Comparison of ENCODE assay signal across 23 cellular contexts in the genomic region with DNA sequence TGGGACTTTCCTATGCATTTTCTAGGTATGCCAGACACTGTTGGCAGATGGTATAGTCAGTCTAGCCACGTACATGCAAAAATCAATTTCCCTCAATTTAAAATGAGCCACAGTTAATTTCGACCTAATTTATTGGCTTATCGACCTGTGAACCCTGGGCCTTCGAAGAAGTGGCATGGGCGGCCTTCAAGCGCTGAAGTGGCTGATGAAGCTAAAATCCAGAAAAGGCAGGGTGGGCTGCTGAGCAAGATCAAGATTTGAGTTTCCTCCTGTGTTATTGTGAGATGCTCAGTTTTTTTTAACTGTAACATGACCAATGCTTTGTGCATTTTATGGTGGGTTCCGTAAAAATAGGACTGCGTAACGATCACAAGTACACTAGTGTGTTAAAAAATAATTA. TPM values are rescaled to one million over a fixed set of nuclear protein-coding genes. Genes with fewer than 3 reads are reported as not detected.
A peak's percentile ranks its signal among the peaks of the same experiment; 100 is the strongest.
DNase-seq lines count a peak whose midpoint lies in the region; ATAC-seq, FAIRE-seq and TF ChIP-seq lines count a peak whose summit lies in the region.
"Had no signal": no experiment of that assay in that cellular context is flagged by ENCODE, and none has a peak within 500 bp of the region (broad histone marks: within the 10 kb centered on the region; RNA-seq: fewer than 3 reads in every experiment).

No MANE protein-coding gene starts in this region.

- peak overlapping the region; percentile 65 for H3K27ac ChIP-seq in naive thymus-derived CD4-positive, alpha-beta T cell (ENCODE audit: low read depth, low read length)
- no peak overlapping the region for H3K27ac ChIP-seq in esophagus squamous epithelium
- H3K27ac ChIP-seq in tibial nerve = no peak overlapping the region
- no peak overlapping the region for H3K27ac ChIP-seq in testis
- H3K27ac ChIP-seq: A549, adrenal gland, brain microvascular endothelial cell, thoracic aorta, vagina had no signal

- no peaks in the 10 kb centered on the region for H3K27me3 Mint-ChIP-seq in activated CD4-positive, alpha-beta memory T cell treated with anti-CD3 and anti-CD28 coated beads for 36 hours
- H3K27me3 Mint-ChIP-seq in activated CD4-positive, alpha-beta memory T cell treated with anti-CD3 and anti-CD28 coated beads, Interleukin-2, amount 10 ng/mL, durations not matched to agents 7 days and 5 days = no peaks in the 10 kb centered on the region
- H3K27me3 Mint-ChIP-seq in activated T-helper 17 cell treated with anti-CD3 and anti-CD28 coated beads, Interleukin-2, amount 50 U/mL, for 72 hours = no peaks in the 10 kb centered on the region
- no peaks in the 10 kb centered on the region for H3K27me3 Mint-ChIP-seq in naive thymus-derived CD4-positive, alpha-beta T cell

- TF ChIP-seq EP300 in tibial nerve (IDR thresholded peaks at IDR 0.05) = no peak

- peak; percentile 23 for FAIRE-seq in GM12891 (lab: Jason Lieb, UNC)
- FAIRE-seq: A549, small intestine had no signal

- POLR2A ChIA-PET in activated CD4-positive, alpha-beta memory T cell treated with anti-CD3 and anti-CD28 coated beads for 36 hours (lab: Charles Lee) = interaction anchor here (1.0 kb wide), 1 partner anchor 14 kb away, joined by 3 read pairs; no protein-coding TSS in a partner anchor
- POLR2A ChIA-PET in activated CD4-positive, alpha-beta memory T cell treated with anti-CD3 and anti-CD28 coated beads, Interleukin-2, amount 10 ng/mL, durations not matched to agents 7 days and 5 days (lab: Charles Lee) = interaction anchor here (2.0 to 11.2 kb wide), 3 partner anchors 8 to 24 kb away, joined by 4 to 187 read pairs (median 22); partner anchors contain the start of genes SORL1 and SORL1-AS1
- POLR2A ChIA-PET in naive thymus-derived CD4-positive, alpha-beta T cell (lab: Charles Lee) = interaction anchor here (0.5 to 13.5 kb wide), 8 partner anchors 9 to 166 kb away, joined by 3 to 425 read pairs (median 4); partner anchors contain the start of genes SC5D, SORL1 and SORL1-AS1

- H3K9me3 Mint-ChIP-seq in activated CD4-positive, alpha-beta memory T cell treated with anti-CD3 and anti-CD28 coated beads for 36 hours = no peaks in the 10 kb centered on the region
- no peaks in the 10 kb centered on the region for H3K9me3 Mint-ChIP-seq in activated CD4-positive, alpha-beta memory T cell treated with anti-CD3 and anti-CD28 coated beads, Interleukin-2, amount 10 ng/mL, durations not matched to agents 7 days and 5 days
- no peaks in the 10 kb centered on the region for H3K9me3 Mint-ChIP-seq in activated T-helper 17 cell treated with anti-CD3 and anti-CD28 coated beads, Interleukin-2, amount 50 U/mL, for 72 hours
- H3K9me3 Mint-ChIP-seq in naive thymus-derived CD4-positive, alpha-beta T cell = no peaks in the 10 kb centered on the region
- H3K9me3 Mint-ChIP-seq: H9 had no signal

- H3K4me1 ChIP-seq in naive thymus-derived CD4-positive, alpha-beta T cell (ENCODE audit: control insufficient read depth in 2 of 2, insufficient read depth in 2 of 2, low read length in 2 of 2) = peaks cover 78 to 98% of the 10 kb centered on the region in 2 donors
- peaks cover under 1 to 21% (median 5%) of the 10 kb centered on the region in 3 donors for H3K4me1 ChIP-seq in esophagus squamous epithelium
- H3K4me1 ChIP-seq in tibial nerve = no peaks in the 10 kb centered on the region
- H3K4me1 ChIP-seq in testis = peaks cover 4% of the 10 kb centered on the region
- H3K4me1 ChIP-seq: A549, adrenal gland had no signal

- DNase-seq in activated CD4-positive, alpha-beta memory T cell treated with anti-CD3 and anti-CD28 coated beads for 36 hours = no peak
- no peak for DNase-seq in activated CD4-positive, alpha-beta memory T cell treated with anti-CD3 and anti-CD28 coated beads, Interleukin-2, amount 10 ng/mL, durations not matched to agents 7 days and 5 days
- no peak for DNase-seq in GM12891 (ENCODE audit: insufficient read length, low spot score)
- DNase-seq in naive thymus-derived CD4-positive, alpha-beta T cell = no peak
- DNase-seq in esophagus squamous epithelium (lab: John Stamatoyannopoulos, UW) = no peak
- no peak for DNase-seq in tibial nerve (ENCODE audit: low spot score in 2 of 2)
- DNase-seq in testis = no peak
- DNase-seq: activated CD4-positive, alpha-beta T cell treated with anti-CD3 and anti-CD28 coated beads, Interleukin-2, amount 50 U/mL, for 4 hours; adrenal gland; brain microvascular endothelial cell; DMS79 treated with DMSO at 0.1 percent for 48 hours; H9; heart right ventricle; Kasumi-1; left cardiac atrium; mesenchymal stem cell; NCI-H1694 treated with DMSO at 0.1 percent for 48 hours; small intestine; stimulated activated CD4-positive, alpha-beta T cell treated with anti-CD3 and anti-CD28 coated beads, Interleukin-2, amount 100 ng/mL, for 24 hours had no signal

- H3K4me3 Mint-ChIP-seq in activated CD4-positive, alpha-beta memory T cell treated with anti-CD3 and anti-CD28 coated beads for 36 hours = peak overlapping the region; percentile 23
- H3K4me3 Mint-ChIP-seq in activated CD4-positive, alpha-beta memory T cell treated with anti-CD3 and anti-CD28 coated beads, Interleukin-2, amount 10 ng/mL, durations not matched to agents 7 days and 5 days = no peak overlapping the region
- H3K4me3 Mint-ChIP-seq in activated T-helper 17 cell treated with anti-CD3 and anti-CD28 coated beads, Interleukin-2, amount 50 U/mL, for 72 hours = peak overlapping the region; percentile 92
- H3K4me3 Mint-ChIP-seq in naive thymus-derived CD4-positive, alpha-beta T cell = peak overlapping the region; percentile 21 to 99 (median 70)

- H3K27me3 ChIP-seq in naive thymus-derived CD4-positive, alpha-beta T cell (ENCODE audit: control insufficient read depth in 2 of 2, insufficient read depth in 2 of 2, low read length in 2 of 2) = no peaks in the 10 kb centered on the region
- H3K27me3 ChIP-seq in esophagus squamous epithelium (no peaks in the 10 kb centered on the region), tibial nerve (no peaks in the 10 kb centered on the region), testis (no peaks in the 10 kb centered on the region)
- H3K27me3 ChIP-seq: adrenal gland, heart right ventricle, vagina had no signal

- CTCF ChIA-PET in activated CD4-positive, alpha-beta memory T cell treated with anti-CD3 and anti-CD28 coated beads for 36 hours (lab: Charles Lee) = no interaction called here
- CTCF ChIA-PET in activated CD4-positive, alpha-beta memory T cell treated with anti-CD3 and anti-CD28 coated beads, Interleukin-2, amount 10 ng/mL, durations not matched to agents 7 days and 5 days (lab: Charles Lee) = no interaction called here
- CTCF ChIA-PET in naive thymus-derived CD4-positive, alpha-beta T cell (lab: Charles Lee) = interaction anchor here (1.7 to 1.8 kb wide), 2 partner anchors 9 to 139 kb away, joined by 4 to 9 read pairs; no protein-coding TSS in a partner anchor

- H3K36me3 ChIP-seq in naive thymus-derived CD4-positive, alpha-beta T cell (ENCODE audit: control insufficient read depth in 2 of 3, insufficient read depth in 3 of 3, low read length in 3 of 3) = no peaks in the 10 kb centered on the region
- H3K36me3 ChIP-seq in esophagus squamous epithelium (no peaks in the 10 kb centered on the region), tibial nerve (no peaks in the 10 kb centered on the region), testis (ENCODE audit: low read depth, missing control alignments) (no peaks in the 10 kb centered on the region)
- H3K36me3 ChIP-seq: adrenal gland, brain microvascular endothelial cell, heart right ventricle, thoracic aorta, vagina had no signal

- H3K27ac Mint-ChIP-seq in activated CD4-positive, alpha-beta memory T cell treated with anti-CD3 and anti-CD28 coated beads for 36 hours = peak overlapping the region; percentile 47
- H3K27ac Mint-ChIP-seq in activated CD4-positive, alpha-beta memory T cell treated with anti-CD3 and anti-CD28 coated beads, Interleukin-2, amount 10 ng/mL, durations not matched to agents 7 days and 5 days = no peak overlapping the region
- H3K27ac Mint-ChIP-seq in activated T-helper 17 cell treated with anti-CD3 and anti-CD28 coated beads, Interleukin-2, amount 50 U/mL, for 72 hours = peak overlapping the region; percentile 7
- H3K27ac Mint-ChIP-seq in naive thymus-derived CD4-positive, alpha-beta T cell = peak overlapping the region; percentile 34 to 99 (median 96)

- intact Hi-C loops in activated CD4-positive, alpha-beta memory T cell treated with anti-CD3 and anti-CD28 coated beads for 36 hours (cut with micrococcal nuclease) = no loop called here
- intact Hi-C loops in naive thymus-derived CD4-positive, alpha-beta T cell (cut with micrococcal nuclease) = no loop called here
- intact Hi-C loops in esophagus squamous epithelium (cut with DNase I) (loop anchor here (10.0 kb wide), 2 partner anchors 134 to 136 kb away; no protein-coding TSS in a partner anchor), testis (cut with DNase I; ENCODE audit: low total_unique reads) (no loop called here)

- peaks cover 3% of the 10 kb centered on the region for H3K36me3 Mint-ChIP-seq in activated CD4-positive, alpha-beta memory T cell treated with anti-CD3 and anti-CD28 coated beads for 36 hours
- peaks cover 70% of the 10 kb centered on the region for H3K36me3 Mint-ChIP-seq in activated CD4-positive, alpha-beta memory T cell treated with anti-CD3 and anti-CD28 coated beads, Interleukin-2, amount 10 ng/mL, durations not matched to agents 7 days and 5 days (ENCODE audit: low read depth)
- peaks cover 28% of the 10 kb centered on the region for H3K36me3 Mint-ChIP-seq in activated T-helper 17 cell treated with anti-CD3 and anti-CD28 coated beads, Interleukin-2, amount 50 U/mL, for 72 hours (ENCODE audit: low read depth)
- peaks cover 4 to 65% (median 35%) of the 10 kb centered on the region in 5 donors for H3K36me3 Mint-ChIP-seq in naive thymus-derived CD4-positive, alpha-beta T cell

- TF ChIP-seq CTCF in esophagus squamous epithelium (IDR thresholded peaks at IDR 0.05) (no peak), tibial nerve (IDR thresholded peaks at IDR 0.05) (no peak), testis (IDR thresholded peaks at IDR 0.05) (no peak)

- no peaks in the 10 kb centered on the region for H3K9me3 ChIP-seq in naive thymus-derived CD4-positive, alpha-beta T cell (ENCODE audit: control insufficient read depth in 2 of 3, low read length in 3 of 3)
- H3K9me3 ChIP-seq in esophagus squamous epithelium (no peaks in the 10 kb centered on the region), tibial nerve (no peaks in the 10 kb centered on the region), testis (no peaks in the 10 kb centered on the region)
- H3K9me3 ChIP-seq: A549, adrenal gland, heart right ventricle, thoracic aorta, vagina had no signal

- peaks cover 99% of the 10 kb centered on the region for H3K4me1 Mint-ChIP-seq in activated CD4-positive, alpha-beta memory T cell treated with anti-CD3 and anti-CD28 coated beads for 36 hours (ENCODE audit: low read depth)
- peaks cover 95% of the 10 kb centered on the region for H3K4me1 Mint-ChIP-seq in activated CD4-positive, alpha-beta memory T cell treated with anti-CD3 and anti-CD28 coated beads, Interleukin-2, amount 10 ng/mL, durations not matched to agents 7 days and 5 days
- peaks cover 78% of the 10 kb centered on the region for H3K4me1 Mint-ChIP-seq in activated T-helper 17 cell treated with anti-CD3 and anti-CD28 coated beads, Interleukin-2, amount 50 U/mL, for 72 hours
- peaks cover 94 to 100% (median 98%) of the 10 kb centered on the region in 7 donors for H3K4me1 Mint-ChIP-seq in naive thymus-derived CD4-positive, alpha-beta T cell

- no peak for TF ChIP-seq POLR2A in GM12891 (IDR thresholded peaks at IDR 0.05; ENCODE audit: low read depth, low read length)
- TF ChIP-seq POLR2A in esophagus squamous epithelium (IDR thresholded peaks at IDR 0.05) = no peak
- no peak for TF ChIP-seq POLR2A in tibial nerve (IDR thresholded peaks at IDR 0.05)
- TF ChIP-seq POLR2A in testis (IDR thresholded peaks at IDR 0.05) = no peak

- peak overlapping the region; percentile 49 for H3K4me3 ChIP-seq in naive thymus-derived CD4-positive, alpha-beta T cell (ENCODE audit: low read length)
- no peak overlapping the region for H3K4me3 ChIP-seq in esophagus squamous epithelium
- no peak overlapping the region for H3K4me3 ChIP-seq in tibial nerve
- H3K4me3 ChIP-seq in testis = no peak overlapping the region
- H3K4me3 ChIP-seq: A549, adrenal gland, heart right ventricle, thoracic aorta, vagina had no signal

- ATAC-seq in activated T-helper 17 cell treated with anti-CD3 and anti-CD28 coated beads, Interleukin-2, amount 50 U/mL, for 72 hours (replicated peaks) = no peak
- ATAC-seq in naive thymus-derived CD4-positive, alpha-beta T cell = no peak
- ATAC-seq: A549, heart right ventricle, left cardiac atrium had no signal

- WGBS in esophagus squamous epithelium, 2 donors = 91 to 93% methylated on average over 9 of the region's 9 CpGs
- 89 to 90% methylated on average over 9 of the region's 9 CpGs for WGBS in tibial nerve, 2 donors
- 91 to 94% methylated on average over 9 of the region's 9 CpGs for WGBS in testis, 2 donors

RNA-seq across cellular contexts. Expression of gene SORL1, which starts 6.4 kb away (rescaled TPM):
- 10 to 100 TPM; 48.1 to 49.3 TPM for total RNA-seq in activated CD4-positive, alpha-beta memory T cell treated with anti-CD3 and anti-CD28 coated beads for 36 hours
- total RNA-seq in activated CD4-positive, alpha-beta memory T cell treated with anti-CD3 and anti-CD28 coated beads, Interleukin-2, amount 10 ng/mL, durations not matched to agents 7 days and 5 days = 100 to 1,000 TPM; 115 to 116 TPM
- 49.9 TPM for polyA plus RNA-seq in GM12891 (2012; ENCODE audit: low read depth, missing spikeins)
- total RNA-seq in activated T-helper 17 cell treated with anti-CD3 and anti-CD28 coated beads, Interleukin-2, amount 50 U/mL, for 72 hours = 10 to 100 TPM; 47.1 to 98.5 TPM
- 100 to 1,000 TPM; 179 to 555 (median 375) TPM for total RNA-seq in naive thymus-derived CD4-positive, alpha-beta T cell
- polyA plus RNA-seq in naive thymus-derived CD4-positive, alpha-beta T cell = 100 to 1,000 TPM; 165 to 249 TPM
- total RNA-seq in esophagus squamous epithelium (10 to 100 TPM in 3 of 4 donors, 1 to 10 TPM in 1; 6.8 to 19.9 (median 16.3) TPM), tibial nerve (10 to 100 TPM in 2 of 4 donors, 1 to 10 TPM in 2; 7.3 to 18.8 (median 12.3) TPM), testis (10 to 100 TPM; 21.8 to 30.0 TPM)
- polyA plus RNA-seq in testis (ENCODE audit: insufficient read depth, low read depth, low replicate concordance) = 14.7 TPM
